In the genomic region with DNA sequence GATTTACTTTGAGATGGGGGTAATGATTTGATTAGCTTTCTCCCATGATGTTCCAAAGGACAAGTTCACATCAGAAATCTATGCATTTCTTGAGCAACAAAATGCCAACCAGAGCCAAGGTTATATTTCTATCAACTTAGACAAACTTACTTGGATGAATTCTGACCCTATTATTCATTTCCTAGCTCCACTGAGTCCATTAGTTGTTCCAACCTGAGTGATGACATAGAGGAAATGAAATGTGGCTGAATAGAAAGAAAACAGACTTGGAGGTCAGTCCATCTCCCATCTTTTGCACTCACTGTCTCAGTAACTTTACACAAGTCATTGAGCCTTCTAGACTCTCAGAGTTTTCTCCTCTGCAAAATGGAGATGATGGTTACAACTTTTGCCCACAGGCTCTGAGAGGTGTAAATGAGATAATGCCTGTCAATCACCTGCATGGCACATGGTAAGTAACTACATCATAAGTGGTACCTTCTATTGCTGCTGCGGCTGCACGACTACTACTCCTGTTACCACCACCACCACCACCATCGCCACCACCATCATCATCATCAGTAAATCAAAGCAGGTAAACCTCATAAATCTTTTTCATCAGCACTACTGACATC, we compare ENCODE assay signal across 1 cellular context.
A peak's percentile ranks its signal among the peaks of the same experiment; 100 is the strongest.
TF ChIP-seq lines count a peak whose summit lies in the region.

No MANE protein-coding gene starts in this region.

TF ChIP-seq in IMR-90, 13 proteins besides CTCF, POLR2A, EP300 and RAD21:
- TF ChIP-seq MAFK (IDR thresholded peaks at IDR 0.05; ENCODE audit: low read depth, low read length), result no peak
- 0 out of 2 replicates have a peak, but pooled peaks have one; percentile 12 for TF ChIP-seq CEBPB (IDR thresholded peaks at IDR 0.05; ENCODE audit: low read depth, low read length)
